In genomic region chrX:153470411-153471363, GRCh38 we compare ENCODE assay signal across 8 cellular contexts. TPM values are rescaled to one million over a fixed set of nuclear protein-coding genes. Genes with fewer than 3 reads are reported as not detected.
DNase-seq lines count a peak whose midpoint lies in the region; ATAC-seq and TF ChIP-seq lines count a peak whose summit lies in the region.

TSS of gene HAUS7 (minus strand) at chrX:153470576. CDS start at chrX:153470557, 19 bp downstream.

- no peak within 1 kb of the TSS for H2BK20ac ChIP-seq in IMR-90 (ENCODE audit: low read depth, low read length)

- no peak within 1 kb of the TSS for H3K14ac ChIP-seq in IMR-90 (replicated peaks; ENCODE audit: low read depth, low read length)

- peak; percentile 86 for TF ChIP-seq RAD21 in IMR-90 (IDR thresholded peaks at IDR 0.05; ENCODE audit: low read length)

- no TSS peak for BruUV-seq in IMR-90 (replicated peaks; lab: Mats Ljungman, UMichigan)

- H2BK15ac ChIP-seq in IMR-90 (ENCODE audit: low read depth, low read length): no peak within 1 kb of the TSS

- no peaks in the 10 kb centered on the region for H3K9me3 ChIP-seq in IMR-90 (ENCODE audit: control insufficient read depth, insufficient read depth, low read length)
- H3K9me3 ChIP-seq in OCI-LY3 (ENCODE audit: insufficient read depth, low read length): no peaks in the 10 kb centered on the region
- H3K9me3 ChIP-seq in mucosa of descending colon: no peaks in the 10 kb centered on the region

- H3K79me1 ChIP-seq in IMR-90 (ENCODE audit: low read depth in 1 of 2, low read length in 2 of 2): peaks cover 0 to 11% of the 10 kb centered on the region in 2 experiments; a peak in 2 of 4 replicates

- intact Hi-C loops in IMR-90 (cut with micrococcal nuclease) (loop anchor here (1.0 kb wide), 2 partner anchors 25 to 37 kb away; no protein-coding TSS in a partner anchor), mucosa of descending colon (cut with DNase I, micrococcal nuclease) (no loop called here)

- H3K18ac ChIP-seq in IMR-90 (ENCODE audit: low read depth, low read length): peak within 1 kb of the TSS; percentile 7; the same call in 1 of the 2 replicates

- H4K20me1 ChIP-seq in IMR-90 (ENCODE audit: insufficient read depth, low read length): no peaks in the 10 kb centered on the region
- H4K20me1 ChIP-seq in OCI-LY3 (ENCODE audit: insufficient read depth, low read length): no peaks in the 10 kb centered on the region

- peak within 1 kb of the TSS; percentile 72 for H3K4ac ChIP-seq in IMR-90 (ENCODE audit: low read depth, low read length)

- WGBS in IMR-90 (ENCODE audit: extremely low coverage in 2 of 2, insufficient read length in 1 of 2), 2 experiments: 44% methylated on average over 6 of the region's 70 CpGs; no CpG with 5 or more reads in 1 of the 2 experiments

- DNase-seq in DMS114 treated with DMSO at 0.1 percent for 48 hours (lab: John Stamatoyannopoulos, UW; ENCODE audit: unreplicated experiment) (peak; percentile 60), IMR-90 (peak; percentile 84), activated T-cell treated with anti-CD3 and anti-CD28 coated beads for 1 hour (ENCODE audit: low read depth) (peak; percentile 85), epidermal melanocyte (ENCODE audit: insufficient read length, low spot score) (peak; percentile 87), mucosa of descending colon (peak; percentile 89 to 91 (median 89))
- DNase-seq in stimulated activated CD8-positive, alpha-beta memory T cell treated with anti-CD3 and anti-CD28 coated beads, Interleukin-4, amount 100 ng/mL, for 1 hour (ENCODE audit: low read depth in 2 of 2, low spot score in 1 of 2): peak; percentile 67 to 73

- H2AFZ ChIP-seq in IMR-90 (replicated peaks; ENCODE audit: low read length, poor library complexity) (peak within 1 kb of the TSS; percentile 90), OCI-LY3 (ENCODE audit: low read depth, low read length) (peak within 1 kb of the TSS; percentile 78; the same call in 1 of the 2 replicates)

- peak within 1 kb of the TSS; percentile 29 for H3K27ac ChIP-seq in IMR-90 (ENCODE audit: insufficient read depth, low read length)
- H3K27ac ChIP-seq in OCI-LY3 (ENCODE audit: low read length): 0 out of 2 replicates have a peak within 1 kb of the TSS, but pooled peaks have one; percentile 25

- POLR2A ChIA-PET in IMR-90 (lab: Charles Lee; ENCODE audit: unreplicated experiment): interaction anchor here (0.6 kb wide), 1 partner anchor 24 kb away, joined by 3 read pairs; the partner anchor contains the start of gene BGN

- in situ Hi-C loops in IMR-90 (cut with MboI; ENCODE audit: low sequenced_read_pairs): loop anchor here (25.0 kb wide), 1 partner anchor 433 kb away; no protein-coding TSS in a partner anchor

- TF ChIP-seq POLR2A in IMR-90 (IDR thresholded peaks at IDR 0.05; ENCODE audit: low read depth, low read length): no peak

- H3K4me3 ChIP-seq in IMR-90 (ENCODE audit: insufficient read depth, low read depth, low read length) (peak within 1 kb of the TSS; percentile 75), OCI-LY3 (ENCODE audit: low read length) (peak within 1 kb of the TSS; percentile 100), mucosa of descending colon (peak within 1 kb of the TSS; percentile 32)

- peak within 1 kb of the TSS; percentile 10; the same call in 1 of the 2 replicates for H2BK120ac ChIP-seq in IMR-90 (ENCODE audit: low read depth, low read length)

- H3K9me1 ChIP-seq in IMR-90 (ENCODE audit: insufficient read depth, low read length): 0 out of 2 replicates have a peak, but pooled peaks cover 6% of the 10 kb centered on the region

- H3K9ac ChIP-seq in IMR-90 (ENCODE audit: low read depth, low read length) (peak within 1 kb of the TSS; percentile 44; the same call in 1 of the 2 replicates), OCI-LY3 (ENCODE audit: low read length) (peak within 1 kb of the TSS; percentile 90)

- ATAC-seq in GM21528 (IDR thresholded peaks at IDR 0.05; ENCODE audit: low FRiP score, unreplicated experiment): peak; percentile 81
- ATAC-seq in IMR-90 (ENCODE audit: low read depth): peak; percentile 91
- ATAC-seq in mucosa of descending colon: peak; percentile 92

- H3K4me1 ChIP-seq in IMR-90 (ENCODE audit: control insufficient read depth, insufficient read depth, low read length) (peaks cover 17% of the 10 kb centered on the region), OCI-LY3 (ENCODE audit: low read length) (peaks cover 4% of the 10 kb centered on the region), mucosa of descending colon (ENCODE audit: low read depth) (no peaks in the 10 kb centered on the region)

- H3K56ac ChIP-seq in IMR-90 (ENCODE audit: extremely low read depth, insufficient read depth, low read length): no peak within 1 kb of the TSS; the same call in 1 of the 2 replicates

- dilution Hi-C loops in IMR-90 (cut with HindIII; ENCODE audit: low sequenced_read_pairs, unreplicated experiment): no loop called here

- CTCF ChIA-PET in IMR-90 (lab: Yijun Ruan, JAX): interaction anchor here (0.6 to 2.3 kb wide), 5 partner anchors 9 to 36 kb away, joined by 3 to 10 read pairs (median 7); partner anchors contain the start of gene BGN

- no peak within 1 kb of the TSS for H3K23ac ChIP-seq in IMR-90 (ENCODE audit: low read depth, low read length)

- H3K27me3 ChIP-seq in IMR-90 (ENCODE audit: control insufficient read depth, insufficient read depth, low read length) (no peaks in the 10 kb centered on the region), OCI-LY3 (ENCODE audit: low read depth, low read length) (no peaks in the 10 kb centered on the region)

- peak within 1 kb of the TSS; percentile 39; the same call in 1 of the 2 replicates for H4K5ac ChIP-seq in IMR-90 (ENCODE audit: low read depth, low read length)

- H3K4me2 ChIP-seq in IMR-90 (ENCODE audit: low read depth, low read length) (peak within 1 kb of the TSS; percentile 96), OCI-LY3 (ENCODE audit: low read length) (peak within 1 kb of the TSS; percentile 90)

- H3K36me3 ChIP-seq in IMR-90 (ENCODE audit: control insufficient read depth, insufficient read depth, low read length) (no peaks in the 10 kb centered on the region), OCI-LY3 (replicated peaks; ENCODE audit: low read depth, low read length) (no peaks in the 10 kb centered on the region), mucosa of descending colon (ENCODE audit: low read depth) (no peaks in the 10 kb centered on the region)

- H3K79me2 ChIP-seq in OCI-LY3 (ENCODE audit: low read length): peaks cover 46% of the 10 kb centered on the region

- peak within 1 kb of the TSS; percentile 92 for H2AK9ac ChIP-seq in IMR-90 (replicated peaks; ENCODE audit: low read depth, low read length, poor library complexity)

- no peak within 1 kb of the TSS for H4K91ac ChIP-seq in IMR-90 (ENCODE audit: insufficient read depth, low read depth, low read length)

- TF ChIP-seq CTCF in IMR-90 (conservative IDR thresholded peaks at IDR 0.05; ENCODE audit: low read depth, low read length): peak; percentile 98
- TF ChIP-seq CTCF in OCI-LY3 (IDR thresholded peaks at IDR 0.05; ENCODE audit: low read depth, low read length): peak; percentile 75
- TF ChIP-seq CTCF in mucosa of descending colon (IDR thresholded peaks at IDR 0.05): peak; percentile 42

- no peak within 1 kb of the TSS for H2BK5ac ChIP-seq in IMR-90 (ENCODE audit: low read depth, low read length, poor library complexity, severe bottlenecking)

- peak within 1 kb of the TSS; percentile 49; the same call in 1 of the 2 replicates for H2AK5ac ChIP-seq in IMR-90 (ENCODE audit: low read depth, low read length)

- H4K8ac ChIP-seq in IMR-90 (ENCODE audit: low read depth in 2 of 2, low read length in 2 of 2): peak within 1 kb of the TSS in 1 of 2 experiments; percentile 80; a peak in 2 of 4 replicates

TF ChIP-seq in IMR-90, 13 proteins besides CTCF, POLR2A, EP300 and RAD21:
- TF ChIP-seq SMC3 (IDR thresholded peaks at IDR 0.05; ENCODE audit: low read depth, low read length): peak; percentile 84
- TF ChIP-seq BHLHE40 (IDR thresholded peaks at IDR 0.05; ENCODE audit: low read depth, low read length): no peak

RNA-seq across cellular contexts. Expression of gene HAUS7, which starts in this region (rescaled TPM):
- 10.8 TPM in 2 replicates for total RNA-seq in IMR-90 (2012; rRNA removed)
- polyA plus RNA-seq in IMR-90 (2012; rRNA removed): 25.9 and 27.7 TPM in 2 replicates
- polyA plus RNA-seq in IMR-90 (2012; cell fraction: cytosol; rRNA removed): 22.1 and 24.3 TPM in 2 replicates
- 188 and 200 TPM in 2 replicates for polyA plus RNA-seq in IMR-90 (2012; cell fraction: nucleus; rRNA removed; ENCODE audit: low replicate concordance)
- total RNA-seq in mucosa of descending colon: 10 to 100 TPM; 14.2 to 22.5 (median 19.5) TPM

Comparison
In these comparisons a context has a peak if more than half of its experiments do, and no peak if none do; other contexts are left out.
1. Peak in every context shown above with its lines: DNase-seq, ATAC-seq, H3K4me3 ChIP-seq and H3K27ac ChIP-seq.
2. H3K4me3 ChIP-seq: peak in every context shown above with its lines; median percentile 100 in OCI-LY3; 75 in IMR-90; 32 in mucosa of descending colon.
3. CTCF ChIP-seq: peak in every context shown above with its lines; median percentile 98 in IMR-90; 75 in OCI-LY3; 42 in mucosa of descending colon.